Comparison of ENCODE assay signal across 9 cellular contexts in the genomic region with DNA sequence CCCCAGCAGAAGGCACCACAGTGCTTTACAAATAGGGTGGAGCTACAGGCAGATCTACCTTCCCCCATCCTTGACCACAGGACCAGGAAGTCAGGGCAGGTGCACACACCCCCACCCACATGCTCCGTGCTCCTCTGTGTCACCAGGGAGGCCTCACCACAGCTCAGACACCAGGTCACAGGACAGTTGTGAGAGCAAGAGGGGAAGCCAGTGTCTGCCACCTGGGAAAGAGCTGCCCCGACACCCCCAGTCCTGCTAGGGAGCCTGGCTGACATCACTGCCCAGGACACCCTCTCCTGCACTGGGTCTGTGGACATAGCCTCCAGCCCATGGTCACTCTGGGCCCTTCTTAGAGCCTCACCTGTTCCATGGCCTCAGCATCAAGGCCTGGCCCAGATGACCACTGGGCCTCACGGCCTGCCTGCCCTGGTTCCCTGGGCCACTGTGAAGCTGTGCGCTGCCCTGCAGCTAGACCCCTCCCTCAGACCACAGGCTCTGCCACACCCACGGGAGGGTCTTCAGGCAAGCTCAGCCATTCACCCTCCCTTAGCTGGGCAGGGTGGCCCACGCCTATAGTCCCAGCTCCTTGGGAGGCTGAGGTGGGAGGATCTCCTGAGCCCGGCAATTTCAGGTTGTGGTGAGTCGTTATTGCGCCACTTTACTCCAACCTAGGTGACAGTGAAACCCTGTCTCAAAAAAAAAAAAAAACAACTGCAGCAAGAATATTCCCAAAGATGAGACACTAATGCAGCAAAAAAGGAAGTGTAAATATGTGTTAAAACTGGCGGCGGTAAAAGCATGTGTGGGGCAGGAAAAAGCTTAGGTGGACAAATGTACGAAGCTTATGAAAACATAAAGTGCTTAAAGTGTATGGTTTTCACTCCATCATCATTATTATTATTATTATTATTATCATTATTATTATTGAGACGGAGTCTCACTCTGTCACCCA. TPM values are rescaled to one million over a fixed set of nuclear protein-coding genes. Genes with fewer than 3 reads are reported as not detected.
DNase-seq lines count a peak whose midpoint lies in the region; ATAC-seq and TF ChIP-seq lines count a peak whose summit lies in the region.
"Had no signal": no experiment of that assay in that cellular context is flagged by ENCODE, and none has a peak within 500 bp of the region (broad histone marks: within the 10 kb centered on the region; RNA-seq: fewer than 3 reads in every experiment).

No MANE protein-coding gene starts in this region.

- H3K27me3 ChIP-seq in testis, result no peaks in the 10 kb centered on the region

- no peaks in the 10 kb centered on the region for H3K9me3 Mint-ChIP-seq in activated naive CD8-positive, alpha-beta T cell (ENCODE audit: low read depth)

- intact Hi-C loops in OCI-LY7 (cut with micrococcal nuclease; ENCODE audit: unreplicated experiment) (no loop called here), testis (cut with DNase I; ENCODE audit: low total_unique reads) (no loop called here)

- H4K20me1 ChIP-seq in OCI-LY7 (ENCODE audit: insufficient read depth, low read length), result 0 out of 2 replicates have a peak, but pooled peaks cover under 1% of the 10 kb centered on the region

- peaks cover 42% of the 10 kb centered on the region for H3K4me1 Mint-ChIP-seq in activated naive CD8-positive, alpha-beta T cell (ENCODE audit: low read depth)

- TF ChIP-seq CTCF in OCI-LY7 (conservative IDR thresholded peaks at IDR 0.05; ENCODE audit: low read length) (no peak), testis (IDR thresholded peaks at IDR 0.05) (no peak)

- H3K4me3 Mint-ChIP-seq in activated naive CD8-positive, alpha-beta T cell, result no peak overlapping the region

- no peaks in the 10 kb centered on the region for H3K9me2 ChIP-seq in OCI-LY7 (ENCODE audit: insufficient read depth, low read length)

- BruUV-seq in OCI-LY7 (replicated peaks; lab: Mats Ljungman, UMichigan), result no TSS peak

- H3K79me2 ChIP-seq in OCI-LY7 (ENCODE audit: insufficient read depth, low read depth, low read length), result peaks cover 6% of the 10 kb centered on the region; the same call in 1 of the 2 replicates

- no peak for TF ChIP-seq POLR2A in testis (IDR thresholded peaks at IDR 0.05)

- CTCF ChIA-PET in OCI-LY7 (lab: Charles Lee; ENCODE audit: unreplicated experiment), result no interaction called here

- no peaks in the 10 kb centered on the region for H3K27me3 Mint-ChIP-seq in activated naive CD8-positive, alpha-beta T cell

- H3K27ac ChIP-seq in OCI-LY7 (ENCODE audit: low read depth, low read length, poor library complexity, severe bottlenecking) (peak overlapping the region; percentile 59), testis (no peak overlapping the region)
- H3K27ac ChIP-seq: thoracic aorta had no signal

- no peak overlapping the region for H2AFZ ChIP-seq in OCI-LY7 (ENCODE audit: low read length)

- H3K9me3 ChIP-seq in OCI-LY7 (ENCODE audit: low read length) (no peaks in the 10 kb centered on the region), testis (no peaks in the 10 kb centered on the region)
- H3K9me3 ChIP-seq: thoracic aorta had no signal

- POLR2A ChIA-PET in OCI-LY7 (lab: Charles Lee), result interaction anchor here (1.1 kb wide), 2 partner anchors 14 to 30 kb away, joined by 5 read pairs; a partner anchor contains a TSS

- ATAC-seq in GM18867 (IDR thresholded peaks at IDR 0.05; ENCODE audit: unreplicated experiment), result peak; percentile 78
- ATAC-seq in HG02943 (IDR thresholded peaks at IDR 0.05; ENCODE audit: low read depth, unreplicated experiment), result peak; percentile 72

- peak overlapping the region; percentile 75 for H3K27ac Mint-ChIP-seq in activated naive CD8-positive, alpha-beta T cell

- H3K4me2 ChIP-seq in OCI-LY7 (ENCODE audit: low read length), result peak overlapping the region; percentile 70

- DNase-seq in OCI-LY7 (ENCODE audit: low spot score) (peak; percentile 86), HCEC 1CT (no peak), testis (no peak), RKO (ENCODE audit: low spot score) (no peak)
- DNase-seq in stimulated activated CD4-positive, alpha-beta T cell treated with anti-CD3 and anti-CD28 coated beads, Interleukin-4, amount 100 ng/mL, for 48 hours (ENCODE audit: low read depth in 2 of 2), result peak; percentile 18 to 22

- peaks cover 2% of the 10 kb centered on the region for H3K36me3 Mint-ChIP-seq in activated naive CD8-positive, alpha-beta T cell

- 90 to 92% methylated on average over 11 to 13 of the region's 13 CpGs for WGBS in testis, 2 donors

- peak overlapping the region; percentile 1 for H3K4me3 ChIP-seq in OCI-LY7 (ENCODE audit: low read depth, low read length, poor library complexity, severe bottlenecking)
- H3K4me3 ChIP-seq in testis, result no peak overlapping the region
- H3K4me3 ChIP-seq: thoracic aorta had no signal

- H3K36me3 ChIP-seq in OCI-LY7 (ENCODE audit: insufficient read depth, low read length), result peaks cover 87% of the 10 kb centered on the region
- no peaks in the 10 kb centered on the region for H3K36me3 ChIP-seq in testis (ENCODE audit: low read depth, missing control alignments)
- H3K36me3 ChIP-seq: thoracic aorta had no signal

- peaks cover 29% of the 10 kb centered on the region for H3K4me1 ChIP-seq in OCI-LY7 (ENCODE audit: insufficient read depth, low read length, poor library complexity, severe bottlenecking)
- H3K4me1 ChIP-seq in testis, result no peaks in the 10 kb centered on the region

RNA-seq across cellular contexts. Expression of a gene that starts 14.2 kb away (rescaled TPM):
- 26.2 and 28.6 TPM in 2 replicates for total RNA-seq in OCI-LY7 (2014; rRNA removed; shearing (Covaris generic))
- total RNA-seq in OCI-LY7 (2022) (73.6 and 74.1 TPM in 2 replicates), testis (1 to 10 TPM; 2.4 to 3.0 TPM)
- polyA plus RNA-seq in testis (ENCODE audit: insufficient read depth, low read depth, low replicate concordance), result 6.5 TPM

RNA-seq across cellular contexts. Expression of a gene that starts 14.4 kb away (rescaled TPM):
- total RNA-seq in OCI-LY7 (2014; rRNA removed; shearing (Covaris generic)), result 61.4 and 68.1 TPM in 2 replicates
- total RNA-seq in OCI-LY7 (2022) (63.0 and 68.3 TPM in 2 replicates), testis (10 to 100 TPM; 12.8 to 17.5 TPM)
- 26.9 TPM for polyA plus RNA-seq in testis (ENCODE audit: insufficient read depth, low read depth, low replicate concordance)

RNA-seq across cellular contexts. Expression of a gene that starts 33.2 kb away (rescaled TPM):
- total RNA-seq in OCI-LY7 (2014; rRNA removed; shearing (Covaris generic)), result 0.10 and 0.13 TPM in 2 replicates
- total RNA-seq in OCI-LY7 (2022), result 0.66 and 0.68 TPM in 2 replicates
- 10 to 100 TPM; 18.3 to 22.5 TPM for total RNA-seq in testis
- polyA plus RNA-seq in testis (ENCODE audit: insufficient read depth, low read depth, low replicate concordance), result 15.9 TPM

RNA-seq across cellular contexts. Expression of a gene that starts 38.8 kb away (rescaled TPM):
- total RNA-seq in OCI-LY7 (2014; rRNA removed; shearing (Covaris generic)), result 119 and 126 TPM in 2 replicates
- total RNA-seq in OCI-LY7 (2022) (54.2 and 58.1 TPM in 2 replicates), testis (10 to 100 TPM; 44.8 to 61.7 TPM)
- polyA plus RNA-seq in testis (ENCODE audit: insufficient read depth, low read depth, low replicate concordance), result 42.6 TPM

Comparison
In these comparisons a context has a peak if more than half of its experiments do, and no peak if none do; other contexts are left out.
1. DNase-seq: peak in OCI-LY7 (single experiment) and stimulated activated CD4-positive, alpha-beta T cell treated with anti-CD3 and anti-CD28 coated beads, Interleukin-4, amount 100 ng/mL, for 48 hours (2 of 2); none in HCEC 1CT (single experiment), testis (single experiment) and RKO (single experiment).
2. RNA of a gene that starts 14.2 kb away (total RNA-seq): 26.2 to 74.1 TPM in OCI-LY7; 2.4 to 3.0 TPM in testis; every median in the first group is over 4 times any median in the second.
3. RNA of a gene that starts 33.2 kb away (total RNA-seq): 18.3 to 22.5 TPM in testis; 0.10 to 0.68 TPM in OCI-LY7; every median in the first group is over 10 times any median in the second.